In the genomic region with DNA sequence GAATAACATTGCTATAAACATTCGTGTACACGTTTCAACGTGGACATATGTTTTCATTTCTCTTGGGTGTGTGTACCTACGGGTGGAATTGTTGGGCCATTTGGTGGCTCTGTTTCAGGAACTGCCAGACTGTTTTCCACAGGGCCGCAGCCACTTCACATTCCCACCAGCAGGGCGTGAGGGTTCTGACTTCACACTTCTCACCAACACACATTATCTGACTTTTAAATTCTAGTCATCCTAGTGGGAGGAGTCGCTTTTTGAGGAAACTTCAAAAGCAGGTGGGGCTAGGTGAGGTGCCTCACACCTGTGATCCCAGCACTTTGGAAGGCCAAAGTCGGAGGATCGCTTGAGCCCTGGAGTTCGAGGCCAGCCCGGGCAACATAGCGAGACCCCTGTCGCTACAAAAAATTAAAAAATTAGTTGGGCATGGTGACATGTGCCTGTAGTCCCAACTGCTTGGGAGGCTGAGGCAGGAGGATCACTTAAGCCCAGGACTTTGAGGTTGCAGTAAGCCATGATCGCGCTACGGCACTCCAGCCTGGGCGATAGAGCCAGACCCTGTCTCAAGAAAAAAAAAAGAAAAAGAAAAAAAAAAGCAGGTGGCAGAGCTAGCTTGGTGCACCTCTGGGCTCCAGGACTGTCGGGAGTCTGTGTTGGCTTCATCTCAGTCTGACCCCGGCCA, we compare ENCODE assay signal across 11 cellular contexts. TPM values are rescaled to one million over a fixed set of nuclear protein-coding genes. Genes with fewer than 3 reads are reported as not detected.
DNase-seq lines count a peak whose midpoint lies in the region; ATAC-seq, FAIRE-seq and TF ChIP-seq lines count a peak whose summit lies in the region.
"Had no signal": no experiment of that assay in that cellular context is flagged by ENCODE, and none has a peak within 500 bp of the region (broad histone marks: within the 10 kb centered on the region; RNA-seq: fewer than 3 reads in every experiment).

No MANE protein-coding gene starts in this region.

- H3K9me3 ChIP-seq in HEK293 (ENCODE audit: control insufficient read depth, insufficient read depth, low read depth, low read length) (no peaks in the 10 kb centered on the region), keratinocyte (ENCODE audit: control insufficient read depth, low read depth, low read length) (no peaks in the 10 kb centered on the region)

- H3K27me3 ChIP-seq in keratinocyte (ENCODE audit: control insufficient read depth, extremely low read depth, insufficient read depth, low read length): peaks cover 37% of the 10 kb centered on the region

- no peaks in the 10 kb centered on the region for H4K20me1 ChIP-seq in keratinocyte (ENCODE audit: control insufficient read depth, extremely low read depth, insufficient read depth, low read length)

- no peak overlapping the region for H3K4me3 ChIP-seq in HEK293 (ENCODE audit: low read depth, low read length)
- no peak overlapping the region for H3K4me3 ChIP-seq in keratinocyte (ENCODE audit: control insufficient read depth in 2 of 3, extremely low read depth in 1 of 3, insufficient read depth in 2 of 3, low read depth in 1 of 3, low read length in 3 of 3)

- H3K4me1 ChIP-seq in HEK293 (ENCODE audit: control insufficient read depth, insufficient read depth, low read length): no peaks in the 10 kb centered on the region
- no peaks in the 10 kb centered on the region for H3K4me1 ChIP-seq in keratinocyte (ENCODE audit: control insufficient read depth, extremely low read depth, insufficient read depth, low read length)

- no peak for ATAC-seq in activated CD4-positive, CD25-positive, alpha-beta regulatory T cell treated with anti-CD3 and anti-CD28 coated beads, Interleukin-2, amount 50 U/mL, for 24 hours

- dilution Hi-C loops in keratinocyte (cut with MboI; ENCODE audit: extremely low pct_ligation_motif_present, low sequenced_read_pairs): no loop called here

- CTCF ChIA-PET in HEK293 (lab: Yijun Ruan, JAX): interaction anchor here (0.6 to 1.2 kb wide), 3 partner anchors 15 to 133 kb away, joined by 6 to 7 read pairs (median 6); no protein-coding TSS in a partner anchor
- CTCF ChIA-PET in activated CD4-positive, alpha-beta memory T cell treated with anti-CD3 and anti-CD28 coated beads for 36 hours (lab: Charles Lee): interaction anchor here (4.5 to 7.8 kb wide), 2 partner anchors 15 to 16 kb away, joined by 15 to 49 read pairs; no protein-coding TSS in a partner anchor

- H3K9me1 ChIP-seq in keratinocyte (ENCODE audit: control insufficient read depth, extremely low read depth, insufficient read depth, low read length): no peaks in the 10 kb centered on the region

- no peak overlapping the region for H3K9ac ChIP-seq in keratinocyte (ENCODE audit: control insufficient read depth, extremely low read depth, insufficient read depth, low read length)

- DNase-seq in AG09319 (ENCODE audit: extremely low read depth, low read depth): no peak
- peak; percentile 18 for DNase-seq in UCSD-AML1 (lab: John Stamatoyannopoulos, UW; ENCODE audit: unreplicated experiment)
- DNase-seq in keratinocyte (ENCODE audit: low read depth, low spot score): no peak
- no peak for DNase-seq in activated CD4-positive, alpha-beta memory T cell treated with anti-CD3 and anti-CD28 coated beads for 36 hours
- DNase-seq in stimulated activated CD4-positive, alpha-beta T cell treated with anti-CD3 and anti-CD28 coated beads, Interleukin-4, amount 100 ng/mL, for 1 hour: no peak
- DNase-seq in stimulated activated naive CD4-positive, alpha-beta T cell treated with Interleukin-2 at 50 U/mL for 16 hours (lab: John Stamatoyannopoulos, UW): no peak
- DNase-seq: T-helper 9 cell had no signal

- no peak for FAIRE-seq in keratinocyte (lab: Jason Lieb, UNC)
- FAIRE-seq: colon had no signal

- TF ChIP-seq CTCF in AG09319 (IDR thresholded peaks at IDR 0.05; ENCODE audit: low read depth, low read length): peak; percentile 32
- no peak for TF ChIP-seq CTCF in HEK293 (tag by site-specific recombination; IDR thresholded peaks at IDR 0.05)
- TF ChIP-seq CTCF in keratinocyte (optimal IDR thresholded peaks at IDR 0.05 in 1 of 3, IDR thresholded peaks at IDR 0.05 in 1 of 3, conservative IDR thresholded peaks at IDR 0.05 in 1 of 3; ENCODE audit: extremely low read depth in 1 of 3, insufficient read depth in 2 of 3, low read length in 3 of 3): peak; percentile 60 to 66 (median 65)

- peaks cover 34% of the 10 kb centered on the region for H3K27me3 Mint-ChIP-seq in activated CD4-positive, alpha-beta memory T cell treated with anti-CD3 and anti-CD28 coated beads for 36 hours

- H3K9me3 Mint-ChIP-seq in activated CD4-positive, alpha-beta memory T cell treated with anti-CD3 and anti-CD28 coated beads for 36 hours: no peaks in the 10 kb centered on the region
- H3K9me3 Mint-ChIP-seq: stimulated activated naive CD8-positive, alpha-beta T cell treated with anti-CD3 and anti-CD28 coated beads, Interleukin-15, Interleukin-2, amounts not matched to agents 100 ng/mL and 50 ng/mL, for 24 hours had no signal

- H3K4me2 ChIP-seq in keratinocyte (ENCODE audit: control insufficient read depth, extremely low read depth, insufficient read depth, low read depth, low read length): no peak overlapping the region

- POLR2A ChIA-PET in HEK293 (lab: Yijun Ruan, JAX): no interaction called here
- POLR2A ChIA-PET in activated CD4-positive, alpha-beta memory T cell treated with anti-CD3 and anti-CD28 coated beads for 36 hours (lab: Charles Lee): no interaction called here

- no peaks in the 10 kb centered on the region for H3K4me1 Mint-ChIP-seq in activated CD4-positive, alpha-beta memory T cell treated with anti-CD3 and anti-CD28 coated beads for 36 hours (ENCODE audit: low read depth)

- no peak overlapping the region for H2AFZ ChIP-seq in keratinocyte (ENCODE audit: control insufficient read depth, low read length)

- no peaks in the 10 kb centered on the region for H3K36me3 Mint-ChIP-seq in activated CD4-positive, alpha-beta memory T cell treated with anti-CD3 and anti-CD28 coated beads for 36 hours

- H3K27ac ChIP-seq in HEK293 (ENCODE audit: extremely low read depth, low read depth, low read length): no peak overlapping the region
- no peak overlapping the region for H3K27ac ChIP-seq in keratinocyte (ENCODE audit: control insufficient read depth, insufficient read depth, low read length)

- intact Hi-C loops in activated CD4-positive, alpha-beta memory T cell treated with anti-CD3 and anti-CD28 coated beads for 36 hours (cut with micrococcal nuclease): no loop called here

- no peaks in the 10 kb centered on the region for H3K79me2 ChIP-seq in keratinocyte (ENCODE audit: control insufficient read depth, insufficient read depth, low read length)

- no peak overlapping the region for H3K27ac Mint-ChIP-seq in activated CD4-positive, alpha-beta memory T cell treated with anti-CD3 and anti-CD28 coated beads for 36 hours
- H3K27ac Mint-ChIP-seq: stimulated activated naive CD8-positive, alpha-beta T cell treated with anti-CD3 and anti-CD28 coated beads, Interleukin-15, Interleukin-2, amounts not matched to agents 100 ng/mL and 50 ng/mL, for 24 hours had no signal

- no peak overlapping the region for H3K4me3 Mint-ChIP-seq in activated CD4-positive, alpha-beta memory T cell treated with anti-CD3 and anti-CD28 coated beads for 36 hours
- H3K4me3 Mint-ChIP-seq: stimulated activated naive CD8-positive, alpha-beta T cell treated with anti-CD3 and anti-CD28 coated beads, Interleukin-15, Interleukin-2, amounts not matched to agents 100 ng/mL and 50 ng/mL, for 24 hours had no signal

- H3K36me3 ChIP-seq in HEK293 (ENCODE audit: control insufficient read depth in 2 of 2, insufficient read depth in 1 of 2, low read length in 2 of 2): no peaks in the 10 kb centered on the region
- H3K36me3 ChIP-seq in keratinocyte (ENCODE audit: control insufficient read depth in 2 of 2, extremely low read depth in 1 of 2, insufficient read depth in 2 of 2, low read length in 2 of 2): no peaks in the 10 kb centered on the region

TF ChIP-seq in HEK293, 187 proteins besides CTCF, POLR2A, EP300 and RAD21 (continues in another document):
- TF ChIP-seq ZNF2 (tag by site-specific recombination; IDR thresholded peaks at IDR 0.05): no peak

RNA-seq across cellular contexts. Expression of gene TSPAN17, which starts 28.5 kb away (rescaled TPM):
- polyA plus RNA-seq in keratinocyte: 53.1 to 72.7 TPM (median 57.2 TPM) in 3 replicates
- 3.8 TPM for polyA plus RNA-seq in keratinocyte (2011; ENCODE audit: low read depth)
- 33.1 and 58.3 TPM in 2 replicates for polyA plus RNA-seq in keratinocyte (2011; cell fraction: cytosol; rRNA removed)
- polyA plus RNA-seq in keratinocyte (2011; cell fraction: nucleus; rRNA removed): 59.8 and 61.6 TPM in 2 replicates
- 23.9 and 59.0 TPM in 2 replicates for polyA plus RNA-seq in keratinocyte (2012; ENCODE audit: low replicate concordance)
- 53.3 to 88.0 TPM (median 60.3 TPM) in 3 replicates for polyA minus RNA-seq in keratinocyte
- polyA minus RNA-seq in keratinocyte (2011; cell fraction: cytosol; rRNA and poly(A)+ RNA removed): 96.5 TPM
- 34.6 and 35.3 TPM in 2 replicates for polyA minus RNA-seq in keratinocyte (2011; cell fraction: nucleus; rRNA and poly(A)+ RNA removed)
- total RNA-seq in activated CD4-positive, alpha-beta memory T cell treated with anti-CD3 and anti-CD28 coated beads for 36 hours: 10 to 100 TPM; 25.2 to 25.3 TPM

RNA-seq across cellular contexts. Expression of gene EIF4E1B, which starts 45.3 kb away (rescaled TPM):
- polyA plus RNA-seq in keratinocyte: not detected in 3 replicates
- polyA plus RNA-seq in keratinocyte (2011; ENCODE audit: low read depth): not detected
- not detected in 2 replicates for polyA plus RNA-seq in keratinocyte (2011; cell fraction: cytosol; rRNA removed)
- not detected in 2 replicates for polyA plus RNA-seq in keratinocyte (2011; cell fraction: nucleus; rRNA removed)
- not detected in 2 replicates for polyA plus RNA-seq in keratinocyte (2012; ENCODE audit: low replicate concordance)
- polyA minus RNA-seq in keratinocyte: not detected in 3 replicates
- not detected for polyA minus RNA-seq in keratinocyte (2011; cell fraction: cytosol; rRNA and poly(A)+ RNA removed)
- polyA minus RNA-seq in keratinocyte (2011; cell fraction: nucleus; rRNA and poly(A)+ RNA removed): not detected in 2 replicates
- total RNA-seq in activated CD4-positive, alpha-beta memory T cell treated with anti-CD3 and anti-CD28 coated beads for 36 hours: not detected

RNA-seq across cellular contexts. Expression of gene SNCB, which starts 45.5 kb away (rescaled TPM):
- polyA plus RNA-seq in keratinocyte: 0.21 to 1.00 TPM (median 0.69 TPM) in 3 replicates
- polyA plus RNA-seq in keratinocyte (2011; ENCODE audit: low read depth): not detected
- 0.26 and 0.47 TPM in 2 replicates for polyA plus RNA-seq in keratinocyte (2011; cell fraction: cytosol; rRNA removed)
- polyA plus RNA-seq in keratinocyte (2011; cell fraction: nucleus; rRNA removed): 0.31 and 0.50 TPM in 2 replicates
- polyA plus RNA-seq in keratinocyte (2012; ENCODE audit: low replicate concordance): 1.9 TPM in 1 of 2 replicates, not detected in the other
- 0.33 TPM in 1 of 3 replicates, not detected in the others for polyA minus RNA-seq in keratinocyte
- not detected for polyA minus RNA-seq in keratinocyte (2011; cell fraction: cytosol; rRNA and poly(A)+ RNA removed)
- not detected in 2 replicates for polyA minus RNA-seq in keratinocyte (2011; cell fraction: nucleus; rRNA and poly(A)+ RNA removed)
- total RNA-seq in activated CD4-positive, alpha-beta memory T cell treated with anti-CD3 and anti-CD28 coated beads for 36 hours: under 1 TPM in 1 of 2 experiments, not detected in 1; 0.31 TPM
